Comparison of ENCODE assay signal across 1 cellular context in the genomic region with DNA sequence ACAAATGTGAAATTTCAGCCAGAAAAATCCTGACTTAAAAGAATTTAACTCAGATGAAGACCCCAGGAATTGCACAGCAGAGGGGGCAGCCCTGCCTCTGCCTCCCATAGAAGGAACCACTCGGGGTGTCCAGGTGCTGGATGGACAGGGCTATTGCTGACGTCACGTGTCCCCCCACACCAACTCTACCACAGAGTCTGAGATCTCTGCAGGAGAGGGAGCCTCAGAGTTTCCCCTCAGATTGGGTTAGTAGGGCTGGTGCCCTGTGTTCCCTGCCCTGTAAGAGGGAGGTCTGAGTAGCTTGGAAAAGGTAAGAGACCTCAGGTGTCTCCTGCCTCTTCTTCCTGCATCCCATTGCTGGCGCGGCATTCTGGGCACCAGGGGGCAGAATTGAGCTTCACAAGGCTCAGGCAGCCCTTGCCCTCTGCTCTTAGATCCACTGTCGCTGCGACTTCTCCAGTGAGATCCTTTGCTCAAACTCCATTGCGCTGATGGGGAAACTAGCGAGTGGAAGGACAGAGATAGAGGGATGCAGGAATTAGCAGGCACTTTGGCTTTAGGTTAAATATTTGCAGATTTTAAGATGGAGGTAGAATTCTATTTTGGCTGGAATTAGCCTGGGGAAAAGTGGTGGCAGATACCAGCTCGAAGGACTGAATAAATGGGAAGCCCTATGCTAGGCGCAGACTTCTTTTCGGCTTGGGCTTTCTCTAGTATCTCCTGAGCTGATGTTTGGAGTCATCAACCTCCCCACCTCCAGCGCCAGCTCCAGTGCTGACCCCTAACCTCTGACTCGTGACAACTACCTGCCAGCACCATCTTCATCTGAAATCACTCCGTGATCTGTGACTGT.
TF ChIP-seq lines count a peak whose summit lies in the region.

No MANE protein-coding gene starts in this region.

TF ChIP-seq in K562, 482 proteins besides CTCF, POLR2A, EP300 and RAD21 (continued from another document):
- peak in 1 of 3 experiments; percentile 31 for TF ChIP-seq YY1 (IDR thresholded peaks at IDR 0.05; ENCODE audit: borderline replicate concordance in 1 of 3, control insufficient read depth in 1 of 3, extremely low read depth in 1 of 3, insufficient read depth in 3 of 3, insufficient read length in 1 of 3, insufficient replicate concordance in 2 of 3, low read depth in 1 of 3, low read length in 2 of 3)
- peak; percentile 60; the same call in 1 of the 2 replicates for TF ChIP-seq XRCC5 (IDR thresholded peaks at IDR 0.05; ENCODE audit: low read depth, low read length)
- TF ChIP-seq FUS (optimal IDR thresholded peaks at IDR 0.05; ENCODE audit: low read depth, low read length) = no peak
- TF ChIP-seq ZNF133 (CRISPR knock-in tag; IDR thresholded peaks at IDR 0.05) = no peak
- no peak for TF ChIP-seq U2AF1 (optimal IDR thresholded peaks at IDR 0.05; ENCODE audit: low read depth, low read length)
- no peak for TF ChIP-seq HNRNPH1 (optimal IDR thresholded peaks at IDR 0.05; ENCODE audit: low read depth, low read length)
- TF ChIP-seq SP1 (CRISPR knock-in tag; IDR thresholded peaks at IDR 0.05) = no peak
- TF ChIP-seq MTA3 (IDR thresholded peaks at IDR 0.05; ENCODE audit: borderline replicate concordance) = no peak; the same call in 1 of the 2 replicates
- TF ChIP-seq, protein P1, sequence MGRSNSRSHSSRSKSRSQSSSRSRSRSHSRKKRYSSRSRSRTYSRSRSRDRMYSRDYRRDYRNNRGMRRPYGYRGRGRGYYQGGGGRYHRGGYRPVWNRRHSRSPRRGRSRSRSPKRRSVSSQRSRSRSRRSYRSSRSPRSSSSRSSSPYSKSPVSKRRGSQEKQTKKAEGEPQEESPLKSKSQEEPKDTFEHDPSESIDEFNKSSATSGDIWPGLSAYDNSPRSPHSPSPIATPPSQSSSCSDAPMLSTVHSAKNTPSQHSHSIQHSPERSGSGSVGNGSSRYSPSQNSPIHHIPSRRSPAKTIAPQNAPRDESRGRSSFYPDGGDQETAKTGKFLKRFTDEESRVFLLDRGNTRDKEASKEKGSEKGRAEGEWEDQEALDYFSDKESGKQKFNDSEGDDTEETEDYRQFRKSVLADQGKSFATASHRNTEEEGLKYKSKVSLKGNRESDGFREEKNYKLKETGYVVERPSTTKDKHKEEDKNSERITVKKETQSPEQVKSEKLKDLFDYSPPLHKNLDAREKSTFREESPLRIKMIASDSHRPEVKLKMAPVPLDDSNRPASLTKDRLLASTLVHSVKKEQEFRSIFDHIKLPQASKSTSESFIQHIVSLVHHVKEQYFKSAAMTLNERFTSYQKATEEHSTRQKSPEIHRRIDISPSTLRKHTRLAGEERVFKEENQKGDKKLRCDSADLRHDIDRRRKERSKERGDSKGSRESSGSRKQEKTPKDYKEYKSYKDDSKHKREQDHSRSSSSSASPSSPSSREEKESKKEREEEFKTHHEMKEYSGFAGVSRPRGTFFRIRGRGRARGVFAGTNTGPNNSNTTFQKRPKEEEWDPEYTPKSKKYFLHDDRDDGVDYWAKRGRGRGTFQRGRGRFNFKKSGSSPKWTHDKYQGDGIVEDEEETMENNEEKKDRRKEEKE (IDR thresholded peaks at IDR 0.05; ENCODE audit: borderline replicate concordance in 1 of 2, control insufficient read depth in 1 of 2, low read depth in 2 of 2, low read length in 1 of 2) = no peak
- TF ChIP-seq SMAD3 (CRISPR knock-in tag; conservative IDR thresholded peaks at IDR 0.05) = no peak
- TF ChIP-seq TBP (optimal IDR thresholded peaks at IDR 0.05; ENCODE audit: low read depth, low read length) = peak; percentile 35
- TF ChIP-seq, protein P2, sequence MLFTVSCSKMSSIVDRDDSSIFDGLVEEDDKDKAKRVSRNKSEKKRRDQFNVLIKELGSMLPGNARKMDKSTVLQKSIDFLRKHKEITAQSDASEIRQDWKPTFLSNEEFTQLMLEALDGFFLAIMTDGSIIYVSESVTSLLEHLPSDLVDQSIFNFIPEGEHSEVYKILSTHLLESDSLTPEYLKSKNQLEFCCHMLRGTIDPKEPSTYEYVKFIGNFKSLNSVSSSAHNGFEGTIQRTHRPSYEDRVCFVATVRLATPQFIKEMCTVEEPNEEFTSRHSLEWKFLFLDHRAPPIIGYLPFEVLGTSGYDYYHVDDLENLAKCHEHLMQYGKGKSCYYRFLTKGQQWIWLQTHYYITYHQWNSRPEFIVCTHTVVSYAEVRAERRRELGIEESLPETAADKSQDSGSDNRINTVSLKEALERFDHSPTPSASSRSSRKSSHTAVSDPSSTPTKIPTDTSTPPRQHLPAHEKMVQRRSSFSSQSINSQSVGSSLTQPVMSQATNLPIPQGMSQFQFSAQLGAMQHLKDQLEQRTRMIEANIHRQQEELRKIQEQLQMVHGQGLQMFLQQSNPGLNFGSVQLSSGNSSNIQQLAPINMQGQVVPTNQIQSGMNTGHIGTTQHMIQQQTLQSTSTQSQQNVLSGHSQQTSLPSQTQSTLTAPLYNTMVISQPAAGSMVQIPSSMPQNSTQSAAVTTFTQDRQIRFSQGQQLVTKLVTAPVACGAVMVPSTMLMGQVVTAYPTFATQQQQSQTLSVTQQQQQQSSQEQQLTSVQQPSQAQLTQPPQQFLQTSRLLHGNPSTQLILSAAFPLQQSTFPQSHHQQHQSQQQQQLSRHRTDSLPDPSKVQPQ (CRISPR knock-in tag; IDR thresholded peaks at IDR 0.05; ENCODE audit: borderline replicate concordance) = no peak
- TF ChIP-seq ZNF311 (CRISPR knock-in tag; IDR thresholded peaks at IDR 0.05) = no peak
- no peak for TF ChIP-seq SIRT6 (IDR thresholded peaks at IDR 0.05; ENCODE audit: low read depth, low read length)
- TF ChIP-seq, protein P3, sequence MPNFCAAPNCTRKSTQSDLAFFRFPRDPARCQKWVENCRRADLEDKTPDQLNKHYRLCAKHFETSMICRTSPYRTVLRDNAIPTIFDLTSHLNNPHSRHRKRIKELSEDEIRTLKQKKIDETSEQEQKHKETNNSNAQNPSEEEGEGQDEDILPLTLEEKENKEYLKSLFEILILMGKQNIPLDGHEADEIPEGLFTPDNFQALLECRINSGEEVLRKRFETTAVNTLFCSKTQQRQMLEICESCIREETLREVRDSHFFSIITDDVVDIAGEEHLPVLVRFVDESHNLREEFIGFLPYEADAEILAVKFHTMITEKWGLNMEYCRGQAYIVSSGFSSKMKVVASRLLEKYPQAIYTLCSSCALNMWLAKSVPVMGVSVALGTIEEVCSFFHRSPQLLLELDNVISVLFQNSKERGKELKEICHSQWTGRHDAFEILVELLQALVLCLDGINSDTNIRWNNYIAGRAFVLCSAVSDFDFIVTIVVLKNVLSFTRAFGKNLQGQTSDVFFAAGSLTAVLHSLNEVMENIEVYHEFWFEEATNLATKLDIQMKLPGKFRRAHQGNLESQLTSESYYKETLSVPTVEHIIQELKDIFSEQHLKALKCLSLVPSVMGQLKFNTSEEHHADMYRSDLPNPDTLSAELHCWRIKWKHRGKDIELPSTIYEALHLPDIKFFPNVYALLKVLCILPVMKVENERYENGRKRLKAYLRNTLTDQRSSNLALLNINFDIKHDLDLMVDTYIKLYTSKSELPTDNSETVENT (CRISPR knock-in tag; IDR thresholded peaks at IDR 0.05) = no peak
- TF ChIP-seq NR2F6 (CRISPR knock-in tag; IDR thresholded peaks at IDR 0.05) = no peak
- TF ChIP-seq, protein P4, sequence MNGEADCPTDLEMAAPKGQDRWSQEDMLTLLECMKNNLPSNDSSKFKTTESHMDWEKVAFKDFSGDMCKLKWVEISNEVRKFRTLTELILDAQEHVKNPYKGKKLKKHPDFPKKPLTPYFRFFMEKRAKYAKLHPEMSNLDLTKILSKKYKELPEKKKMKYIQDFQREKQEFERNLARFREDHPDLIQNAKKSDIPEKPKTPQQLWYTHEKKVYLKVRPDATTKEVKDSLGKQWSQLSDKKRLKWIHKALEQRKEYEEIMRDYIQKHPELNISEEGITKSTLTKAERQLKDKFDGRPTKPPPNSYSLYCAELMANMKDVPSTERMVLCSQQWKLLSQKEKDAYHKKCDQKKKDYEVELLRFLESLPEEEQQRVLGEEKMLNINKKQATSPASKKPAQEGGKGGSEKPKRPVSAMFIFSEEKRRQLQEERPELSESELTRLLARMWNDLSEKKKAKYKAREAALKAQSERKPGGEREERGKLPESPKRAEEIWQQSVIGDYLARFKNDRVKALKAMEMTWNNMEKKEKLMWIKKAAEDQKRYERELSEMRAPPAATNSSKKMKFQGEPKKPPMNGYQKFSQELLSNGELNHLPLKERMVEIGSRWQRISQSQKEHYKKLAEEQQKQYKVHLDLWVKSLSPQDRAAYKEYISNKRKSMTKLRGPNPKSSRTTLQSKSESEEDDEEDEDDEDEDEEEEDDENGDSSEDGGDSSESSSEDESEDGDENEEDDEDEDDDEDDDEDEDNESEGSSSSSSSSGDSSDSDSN (IDR thresholded peaks at IDR 0.05; ENCODE audit: borderline replicate concordance in 1 of 2, low read depth in 2 of 2, low read length in 2 of 2) = no peak
- no peak for TF ChIP-seq CEBPG (CRISPR knock-in tag; IDR thresholded peaks at IDR 0.05)
- TF ChIP-seq CEBPG (tag; conservative IDR thresholded peaks at IDR 0.05 in 1 of 2, IDR thresholded peaks at IDR 0.05 in 1 of 2) = no peak
- TF ChIP-seq TEAD2 (tag; IDR thresholded peaks at IDR 0.05) = peak; percentile 75
- no peak for TF ChIP-seq SIX5 (IDR thresholded peaks at IDR 0.05; ENCODE audit: borderline replicate concordance in 1 of 2, insufficient read depth in 1 of 2, low read depth in 1 of 2, low read length in 2 of 2)
